Comparison of ENCODE assay signal across 22 cellular contexts in the genomic region with DNA sequence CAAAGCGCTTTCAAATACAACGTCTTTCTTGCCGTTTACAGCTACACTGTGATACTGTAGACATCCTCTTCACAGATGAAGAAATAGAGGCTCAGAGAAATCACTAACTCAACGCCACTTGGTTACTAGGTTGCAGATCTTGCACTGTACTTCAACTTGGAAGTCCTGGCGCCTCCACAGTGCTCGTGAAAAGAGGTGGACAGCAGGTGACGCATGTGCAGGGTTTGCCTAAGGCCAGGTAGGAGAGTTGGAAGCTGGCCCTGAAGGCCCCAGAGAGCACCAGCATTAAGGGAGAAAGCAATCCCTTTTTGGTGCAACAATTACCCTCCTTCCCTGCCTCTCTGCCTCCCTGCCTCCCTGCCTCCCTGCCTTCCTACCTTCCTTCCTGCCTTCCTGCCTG.
"Had no signal": no experiment of that assay in that cellular context is flagged by ENCODE, and none has a peak within 500 bp of the region (broad histone marks: within the 10 kb centered on the region; RNA-seq: fewer than 3 reads in every experiment).

No MANE protein-coding gene starts in this region.

- H3K9me3 ChIP-seq: heart right ventricle, mucosa of descending colon, tibial nerve had no signal

- H3K36me3 ChIP-seq: heart right ventricle, tibial nerve had no signal

- H3K4me3 ChIP-seq: heart right ventricle, lung, mucosa of descending colon, tibial nerve had no signal

- H3K4me1 Mint-ChIP-seq: activated T-helper 17 cell treated with anti-CD3 and anti-CD28 coated beads, Interleukin-2, amount 50 U/mL, for 72 hours; neural crest cell had no signal

- DNase-seq: activated B cell treated with CpG ODN at 0.5 μM for 24 hours; activated CD4-positive, alpha-beta T cell treated with anti-CD3 and anti-CD28 coated beads, Interleukin-2, amount 50 U/mL, for 1 hour; activated CD8-positive, alpha-beta T cell treated with anti-CD3 and anti-CD28 coated beads for 36 hours; activated gamma-delta T cell treated with Interleukin-2 at 50 U/mL for 16 hours; activated naive CD4-positive, alpha-beta T cell treated with anti-CD3 and anti-CD28 coated beads, Interleukin-2, amount 50 U/mL, for 16 hours; activated T-cell treated with anti-CD3 and anti-CD28 coated beads, Interleukin-2, amount 50 U/mL, for 4 hours; amniotic stem cell; caudate nucleus; heart right ventricle; kidney glomerular epithelial cell; mucosa of descending colon; occipital lobe; right cardiac atrium; stimulated activated CD4-positive, alpha-beta T cell treated with anti-CD3 and anti-CD28 coated beads, Interleukin-2, amount 100 ng/mL, for 48 hours; stimulated activated naive CD4-positive, alpha-beta T cell treated with Interleukin-2 at 50 U/mL for 16 hours had no signal

- ATAC-seq: activated CD8-positive, alpha-beta T cell treated with anti-CD3 and anti-CD28 coated beads for 36 hours; activated T-cell treated with anti-CD3 and anti-CD28 coated beads, Interleukin-2, amount 50 U/mL, for 4 hours; activated T-helper 17 cell treated with anti-CD3 and anti-CD28 coated beads, Interleukin-2, amount 50 U/mL, for 72 hours; esophagus mucosa; left lobe of liver; mucosa of descending colon had no signal

- H3K27ac Mint-ChIP-seq: activated B cell treated with CpG ODN at 0.5 μM for 24 hours; activated CD8-positive, alpha-beta T cell treated with anti-CD3 and anti-CD28 coated beads for 36 hours; activated T-helper 17 cell treated with anti-CD3 and anti-CD28 coated beads, Interleukin-2, amount 50 U/mL, for 72 hours; T-helper 2 cell treated with Interferon-gamma antibody and Interleukin-4, amounts not matched to agents 5 μg/mL and 100 μg/mL, for 36 hours had no signal

- H3K4me3 Mint-ChIP-seq: activated B cell treated with CpG ODN at 0.5 μM for 24 hours; activated CD8-positive, alpha-beta T cell treated with anti-CD3 and anti-CD28 coated beads for 36 hours; activated T-cell treated with anti-CD3 and anti-CD28 coated beads, Interleukin-2, amount 50 U/mL, for 4 hours; activated T-helper 17 cell treated with anti-CD3 and anti-CD28 coated beads, Interleukin-2, amount 50 U/mL, for 72 hours; neural crest cell; T-helper 2 cell treated with Interferon-gamma antibody and Interleukin-4, amounts not matched to agents 5 μg/mL and 100 μg/mL, for 36 hours had no signal

- H3K27me3 ChIP-seq: heart right ventricle, tibial nerve had no signal
